ENCODE assay signal across 25 cellular contexts in genomic region chr17:65515512-65515911, GRCh38. TPM values are rescaled to one million over a fixed set of nuclear protein-coding genes. Genes with fewer than 3 reads are reported as not detected.
DNase-seq lines count a peak whose midpoint lies in the region; ATAC-seq and TF ChIP-seq lines count a peak whose summit lies in the region.
"Had no signal": no experiment of that assay in that cellular context is flagged by ENCODE, and none has a peak within 500 bp of the region (broad histone marks: within the 10 kb centered on the region; RNA-seq: fewer than 3 reads in every experiment).

No MANE protein-coding gene starts in this region.

- H3K4me3 Mint-ChIP-seq in activated T-helper 1 cell treated with anti-CD3 and anti-CD28 coated beads, Interleukin-12 subunit alpha, Interleukin-12 subunit beta, Interleukin-2, Interleukin-4 antibody, amounts not matched to agents 30 ng/mL and 10 ng/mL and 1 ng/mL, durations not matched to agents 14 hours and 24 hours and 36 hours: no peak overlapping the region
- H3K4me3 Mint-ChIP-seq: activated T-cell treated with anti-CD3 and anti-CD28 coated beads, Interleukin-2, amount 50 U/mL, for 72 hours; B cell; stimulated activated memory B cell treated with anti-CD40 and anti-IgM and Interleukin-4, amounts not matched to agents 10 μg/mL and 1 μg/mL and 100 μg/mL, for 72 hours had no signal

- H3K9me2 ChIP-seq in hepatocyte (replicated peaks; ENCODE audit: insufficient read depth): no peaks in the 10 kb centered on the region
- H3K9me2 ChIP-seq: SK-N-SH had no signal

- in situ Hi-C loops in mammary epithelial cell (cut with MboI; ENCODE audit: low sequenced_read_pairs in 2 of 2): no loop called here

- H3K4me3 ChIP-seq in breast epithelium (no peak overlapping the region), mammary epithelial cell (replicated peaks in 1 of 3; ENCODE audit: insufficient read depth in 1 of 3, low read depth in 2 of 3, low read length in 3 of 3) (no peak overlapping the region), hepatocyte (no peak overlapping the region), neuron (ENCODE audit: low read length) (no peak overlapping the region)
- H3K4me3 ChIP-seq: HAP-1, K562, right atrium auricular region, tibial artery had no signal

- peaks cover 52% of the 10 kb centered on the region for H3K27me3 Mint-ChIP-seq in activated T-helper 1 cell treated with anti-CD3 and anti-CD28 coated beads, Interleukin-12 subunit alpha, Interleukin-12 subunit beta, Interleukin-2, Interleukin-4 antibody, amounts not matched to agents 30 ng/mL and 10 ng/mL and 1 ng/mL, durations not matched to agents 14 hours and 24 hours and 36 hours (ENCODE audit: insufficient read depth)

- H3K9me3 Mint-ChIP-seq in activated T-helper 1 cell treated with anti-CD3 and anti-CD28 coated beads, Interleukin-12 subunit alpha, Interleukin-12 subunit beta, Interleukin-2, Interleukin-4 antibody, amounts not matched to agents 30 ng/mL and 10 ng/mL and 1 ng/mL, durations not matched to agents 14 hours and 24 hours and 36 hours: no peaks in the 10 kb centered on the region
- H3K9me3 Mint-ChIP-seq: activated naive CD4-positive, alpha-beta T cell treated with anti-CD3 and anti-CD28 coated beads, Interleukin-2, amount 50 U/mL, for 72 hours; activated T-cell treated with anti-CD3 and anti-CD28 coated beads, Interleukin-2, amount 50 U/mL, for 72 hours had no signal

- H3K9me3 ChIP-seq in breast epithelium (peaks cover 0 to 3% of the 10 kb centered on the region in 2 donors), mammary epithelial cell (replicated peaks; ENCODE audit: insufficient read depth, low read length) (peaks cover 8% of the 10 kb centered on the region), hepatocyte (ENCODE audit: low read depth) (no peaks in the 10 kb centered on the region), neuron (ENCODE audit: low read length) (peaks cover 4% of the 10 kb centered on the region)
- H3K9me3 ChIP-seq: HAP-1, right atrium auricular region, SK-N-SH, tibial artery had no signal

- H2AFZ ChIP-seq in mammary epithelial cell (ENCODE audit: low read depth, low read length) (no peak overlapping the region), hepatocyte (no peak overlapping the region), neuron (ENCODE audit: low read depth, low read length) (peak overlapping the region; percentile 68)

- no peaks in the 10 kb centered on the region for H3K79me2 ChIP-seq in mammary epithelial cell (ENCODE audit: insufficient read depth, low read length)
- H3K79me2 ChIP-seq in hepatocyte: no peaks in the 10 kb centered on the region

- no peak overlapping the region for H3K9ac ChIP-seq in mammary epithelial cell (ENCODE audit: insufficient read depth, low read length)
- H3K9ac ChIP-seq: SK-N-SH had no signal

- ATAC-seq in GM21367 (IDR thresholded peaks at IDR 0.05; ENCODE audit: unreplicated experiment): no peak
- ATAC-seq: activated naive CD4-positive, alpha-beta T cell treated with anti-CD3 and anti-CD28 coated beads, Interleukin-2, amount 50 U/mL, for 72 hours; activated T-cell treated with anti-CD3 and anti-CD28 coated beads, Interleukin-2, amount 50 U/mL, for 72 hours; foreskin keratinocyte; K562; stimulated activated memory B cell treated with anti-CD40 and anti-IgM and Interleukin-4, amounts not matched to agents 10 μg/mL and 1 μg/mL and 100 μg/mL, for 72 hours had no signal

- intact Hi-C loops in breast epithelium (cut with DNase I; ENCODE audit: low total_unique reads) (no loop called here), mammary epithelial cell (cut with micrococcal nuclease) (no loop called here)
- intact Hi-C loops in activated T-helper 1 cell treated with anti-CD3 and anti-CD28 coated beads, Interleukin-12 subunit alpha, Interleukin-12 subunit beta, Interleukin-2, Interleukin-4 antibody, amounts not matched to agents 30 ng/mL and 10 ng/mL and 1 ng/mL, durations not matched to agents 14 hours and 24 hours and 36 hours (cut with micrococcal nuclease): no loop called here

- dilution Hi-C loops in mammary epithelial cell (cut with HindIII; ENCODE audit: low sequenced_read_pairs): no loop called here

- TF ChIP-seq CTCF in breast epithelium (IDR thresholded peaks at IDR 0.05) (no peak), mammary epithelial cell (conservative IDR thresholded peaks at IDR 0.05 in 1 of 2, IDR thresholded peaks at IDR 0.05 in 1 of 2; ENCODE audit: extremely low read depth in 1 of 2, insufficient read depth in 1 of 2, low read depth in 1 of 2, low read length in 2 of 2) (no peak), hepatocyte (IDR thresholded peaks at IDR 0.05; ENCODE audit: poor library complexity) (no peak)

- H3K36me3 Mint-ChIP-seq in activated T-helper 1 cell treated with anti-CD3 and anti-CD28 coated beads, Interleukin-12 subunit alpha, Interleukin-12 subunit beta, Interleukin-2, Interleukin-4 antibody, amounts not matched to agents 30 ng/mL and 10 ng/mL and 1 ng/mL, durations not matched to agents 14 hours and 24 hours and 36 hours (ENCODE audit: low read depth): no peaks in the 10 kb centered on the region
- H3K36me3 Mint-ChIP-seq: activated naive CD4-positive, alpha-beta T cell treated with anti-CD3 and anti-CD28 coated beads, Interleukin-2, amount 50 U/mL, for 72 hours; stimulated activated memory B cell treated with anti-CD40 and anti-IgM and Interleukin-4, amounts not matched to agents 10 μg/mL and 1 μg/mL and 100 μg/mL, for 72 hours had no signal

- WGBS in mammary epithelial cell (ENCODE audit: low coverage, missing lambda C conversion rate): 68% methylated on average over 6 of the region's 6 CpGs
- 67% methylated on average over 6 of the region's 6 CpGs for WGBS in hepatocyte (ENCODE audit: low lambda C conversion rate, missing lambda C conversion rate)

- H3K4me1 Mint-ChIP-seq in activated T-helper 1 cell treated with anti-CD3 and anti-CD28 coated beads, Interleukin-12 subunit alpha, Interleukin-12 subunit beta, Interleukin-2, Interleukin-4 antibody, amounts not matched to agents 30 ng/mL and 10 ng/mL and 1 ng/mL, durations not matched to agents 14 hours and 24 hours and 36 hours (ENCODE audit: low read depth): peaks cover 10% of the 10 kb centered on the region
- H3K4me1 Mint-ChIP-seq: B cell; stimulated activated memory B cell treated with anti-CD40 and anti-IgM and Interleukin-4, amounts not matched to agents 10 μg/mL and 1 μg/mL and 100 μg/mL, for 72 hours had no signal

- CTCF ChIA-PET in mammary epithelial cell (lab: Charles Lee; ENCODE audit: low non-redundant PET): no interaction called here

- peak overlapping the region; percentile 81 to 86 for H3K27ac ChIP-seq in breast epithelium
- no peak overlapping the region for H3K27ac ChIP-seq in mammary epithelial cell (ENCODE audit: insufficient read depth, low read depth, low read length)
- H3K27ac ChIP-seq in hepatocyte: peak overlapping the region; percentile 31
- H3K27ac ChIP-seq: brain microvascular endothelial cell, foreskin keratinocyte, right atrium auricular region, tibial artery had no signal

- H3K4me1 ChIP-seq in breast epithelium (peaks cover 0 to 16% of the 10 kb centered on the region in 2 donors), mammary epithelial cell (ENCODE audit: insufficient read depth, low read length) (no peaks in the 10 kb centered on the region), hepatocyte (ENCODE audit: insufficient read depth) (peaks cover 12% of the 10 kb centered on the region), neuron (ENCODE audit: insufficient read depth, low read length) (peaks cover 16% of the 10 kb centered on the region)
- H3K4me1 ChIP-seq: foreskin keratinocyte, HAP-1, right atrium auricular region had no signal

- BruUV-seq in mammary epithelial cell (replicated peaks; lab: Mats Ljungman, UMichigan): no TSS peak

- H3K4me2 ChIP-seq in mammary epithelial cell (ENCODE audit: insufficient read depth, low read depth, low read length) (no peak overlapping the region), hepatocyte (peak overlapping the region; percentile 63)
- H3K4me2 ChIP-seq: SK-N-SH had no signal

- DNase-seq in breast epithelium (ENCODE audit: low spot score in 2 of 2): no peak
- DNase-seq in mammary epithelial cell: no peak
- no peak for DNase-seq in hepatocyte (ENCODE audit: low spot score)
- DNase-seq in NCI-H2029 treated with DMSO at 0.1 percent for 48 hours (lab: John Stamatoyannopoulos, UW): no peak
- no peak for DNase-seq in MV-4-11 (lab: John Stamatoyannopoulos, UW)
- DNase-seq in activated T-helper 1 cell treated with anti-CD3 and anti-CD28 coated beads, Interleukin-12 subunit alpha, Interleukin-12 subunit beta, Interleukin-2, Interleukin-4 antibody, amounts not matched to agents 30 ng/mL and 10 ng/mL and 1 ng/mL, durations not matched to agents 14 hours and 24 hours and 36 hours (ENCODE audit: low spot score): no peak
- DNase-seq: 8988T; activated CD4-positive, CD25-positive, alpha-beta regulatory T cell; activated T-cell treated with anti-CD3 and anti-CD28 coated beads, Interleukin-2, amount 50 U/mL, for 72 hours; brain microvascular endothelial cell; cortex of kidney; foreskin keratinocyte; left cardiac atrium; NCI-H187; NK-92 treated with Interleukin-12 subunit alpha and Interleukin-12 subunit beta, amount 100 ng/mL, for 24 hours; SK-N-SH had no signal

- TF ChIP-seq POLR2A in breast epithelium (IDR thresholded peaks at IDR 0.05): no peak

- H3K36me3 ChIP-seq in breast epithelium (no peaks in the 10 kb centered on the region), mammary epithelial cell (ENCODE audit: insufficient read depth, low read length) (no peaks in the 10 kb centered on the region), hepatocyte (replicated peaks; ENCODE audit: insufficient read depth, low read depth) (no peaks in the 10 kb centered on the region), neuron (ENCODE audit: insufficient read depth, low read length) (no peaks in the 10 kb centered on the region)
- H3K36me3 ChIP-seq: brain microvascular endothelial cell, HAP-1, right atrium auricular region, tibial artery had no signal

- no peaks in the 10 kb centered on the region for H3K27me3 ChIP-seq in breast epithelium
- H3K27me3 ChIP-seq in mammary epithelial cell (ENCODE audit: insufficient read depth, low read length): no peaks in the 10 kb centered on the region
- no peaks in the 10 kb centered on the region for H3K27me3 ChIP-seq in hepatocyte
- no peaks in the 10 kb centered on the region for H3K27me3 ChIP-seq in neuron (ENCODE audit: insufficient read depth, low read length)
- H3K27me3 ChIP-seq: brain microvascular endothelial cell, right atrium auricular region, tibial artery had no signal

- H4K20me1 ChIP-seq in mammary epithelial cell (ENCODE audit: insufficient read depth, low read length) (no peaks in the 10 kb centered on the region), hepatocyte (ENCODE audit: insufficient read depth, poor library complexity, severe bottlenecking) (no peaks in the 10 kb centered on the region)

- H3K27ac Mint-ChIP-seq in activated T-helper 1 cell treated with anti-CD3 and anti-CD28 coated beads, Interleukin-12 subunit alpha, Interleukin-12 subunit beta, Interleukin-2, Interleukin-4 antibody, amounts not matched to agents 30 ng/mL and 10 ng/mL and 1 ng/mL, durations not matched to agents 14 hours and 24 hours and 36 hours: no peak overlapping the region
- H3K27ac Mint-ChIP-seq: activated T-cell treated with anti-CD3 and anti-CD28 coated beads, Interleukin-2, amount 50 U/mL, for 72 hours; B cell; stimulated activated memory B cell treated with anti-CD40 and anti-IgM and Interleukin-4, amounts not matched to agents 10 μg/mL and 1 μg/mL and 100 μg/mL, for 72 hours had no signal

RNA-seq across cellular contexts. Expression of gene AXIN2, which starts 45.9 kb away (rescaled TPM):
- total RNA-seq in breast epithelium (10 to 100 TPM in 2 of 3 donors, 1 to 10 TPM in 1; 8.3 to 13.1 (median 10.5) TPM), mammary epithelial cell (under 1 TPM; 0.14 to 0.67 TPM), hepatocyte (21.4 and 22.3 TPM in 2 replicates)
- polyA plus RNA-seq in mammary epithelial cell (0.01 TPM), hepatocyte (11.3 and 15.4 TPM in 2 replicates)
- not detected for polyA minus RNA-seq in mammary epithelial cell
- 4.9 and 5.6 TPM in 2 replicates for total RNA-seq in activated T-helper 1 cell treated with anti-CD3 and anti-CD28 coated beads, Interleukin-12 subunit alpha, Interleukin-12 subunit beta, Interleukin-2, Interleukin-4 antibody, amounts not matched to agents 30 ng/mL and 10 ng/mL and 1 ng/mL, durations not matched to agents 14 hours and 24 hours and 36 hours
